ENCODE assay signal across 20 cellular contexts in the genomic region with DNA sequence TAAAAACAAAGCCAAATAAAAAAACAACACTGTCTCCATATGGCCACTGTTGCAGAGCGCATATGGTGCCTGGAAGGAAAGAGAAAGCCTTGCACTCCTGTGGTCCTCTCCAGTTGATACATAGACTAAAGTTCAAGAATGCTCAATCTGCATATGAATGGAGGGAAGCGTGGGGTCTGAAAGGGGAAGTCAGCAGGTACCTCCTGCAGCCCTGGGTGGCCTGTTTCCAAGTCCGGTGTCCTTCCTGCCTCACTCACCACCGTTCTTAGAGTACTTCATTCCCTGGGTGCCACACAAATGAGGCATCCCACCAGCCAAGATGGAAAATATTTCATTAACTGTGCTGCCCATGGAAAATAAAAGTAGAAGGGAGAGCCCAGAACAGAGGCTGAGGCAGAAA.
"Had no signal": no experiment of that assay in that cellular context is flagged by ENCODE, and none has a peak within 500 bp of the region (broad histone marks: within the 10 kb centered on the region; RNA-seq: fewer than 3 reads in every experiment).

No MANE protein-coding gene starts in this region.

- H3K4me1 ChIP-seq: gastroesophageal sphincter, right atrium auricular region, stomach had no signal

- H3K36me3 ChIP-seq: gastroesophageal sphincter, right atrium auricular region, stomach, thoracic aorta had no signal

- H3K9me3 ChIP-seq: gastroesophageal sphincter, mucosa of descending colon, right atrium auricular region, thoracic aorta had no signal

- DNase-seq: activated CD4-positive, alpha-beta T cell treated with anti-CD3 and anti-CD28 coated beads, Interleukin-2, amount 50 U/mL, for 4 hours; activated T-cell treated with anti-CD3 and anti-CD28 coated beads, Interleukin-2, amount 50 U/mL, for 1 hour; caudate nucleus; effector CD8-positive, alpha-beta T cell; mammary epithelial cell; mucosa of descending colon; naive thymus-derived CD8-positive, alpha-beta T cell; nucleus accumbens; stimulated activated CD4-positive, alpha-beta T cell treated with anti-CD3 and anti-CD28 coated beads, Interleukin-4, amount 100 ng/mL, for 4 hours; stomach had no signal

- ATAC-seq: activated CD4-positive, CD25-positive, alpha-beta regulatory T cell treated with anti-CD3 and anti-CD28 coated beads, Interleukin-2, amount 50 U/mL, for 24 hours; gastroesophageal sphincter; left lobe of liver; mucosa of descending colon; naive thymus-derived CD8-positive, alpha-beta T cell had no signal

- H3K27ac ChIP-seq: coronary artery, epithelial cell of prostate, gastroesophageal sphincter, right atrium auricular region, skin epidermis, stomach, thoracic aorta had no signal

- FAIRE-seq: islet of Langerhans, TTC549 had no signal

- H3K27me3 ChIP-seq: gastroesophageal sphincter, right atrium auricular region, stomach had no signal

- H3K4me3 ChIP-seq: coronary artery, gastroesophageal sphincter, mucosa of descending colon, right atrium auricular region, skin epidermis, stomach, thoracic aorta had no signal
